In the genomic region with DNA sequence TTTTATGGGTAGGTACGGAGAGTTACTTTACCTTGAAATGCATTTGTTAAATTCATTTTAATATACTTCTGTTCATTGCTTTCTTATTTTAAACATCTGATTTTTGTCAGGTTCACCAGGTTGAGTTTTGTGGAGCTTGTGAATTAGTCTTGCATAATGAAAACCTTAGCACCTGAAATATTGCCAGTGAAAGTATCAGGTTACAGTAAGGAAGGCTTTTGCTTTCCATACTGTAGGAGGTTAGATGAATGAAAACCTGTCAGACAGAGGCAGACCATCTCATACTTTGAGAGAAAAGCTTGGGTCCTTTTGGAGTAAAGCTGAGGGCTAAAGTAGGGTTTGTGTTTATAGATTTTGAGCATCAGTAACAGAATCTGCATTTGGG, we compare ENCODE assay signal across 16 cellular contexts. TPM values are rescaled to one million over a fixed set of nuclear protein-coding genes. Genes with fewer than 3 reads are reported as not detected.
A peak's percentile ranks its signal among the peaks of the same experiment; 100 is the strongest.
DNase-seq lines count a peak whose midpoint lies in the region; ATAC-seq, FAIRE-seq and TF ChIP-seq lines count a peak whose summit lies in the region.
"Had no signal": no experiment of that assay in that cellular context is flagged by ENCODE, and none has a peak within 500 bp of the region (broad histone marks: within the 10 kb centered on the region; RNA-seq: fewer than 3 reads in every experiment).

No MANE protein-coding gene starts in this region.

- peaks cover 35 to 44% of the 10 kb centered on the region in 2 donors for H3K4me1 Mint-ChIP-seq in natural killer cell
- peaks cover 18 to 33% of the 10 kb centered on the region in 2 donors for H3K4me1 Mint-ChIP-seq in natural killer cell treated with Interleukin-12 subunit alpha and Interleukin-12 subunit beta and Interleukin-15 and Interleukin-18, amount 100 ng/mL, for 72 hours (ENCODE audit: low read depth in 2 of 2)
- peaks cover 59% of the 10 kb centered on the region for H3K4me1 Mint-ChIP-seq in activated B cell treated with CpG ODN at 0.5 μM for 24 hours
- H3K4me1 Mint-ChIP-seq in type B pancreatic cell (ENCODE audit: unreplicated experiment), result peaks cover 43% of the 10 kb centered on the region

- POLR2A ChIA-PET in activated B cell treated with CpG ODN at 0.5 μM for 24 hours (lab: Charles Lee), result interaction anchor here (0.6 to 2.1 kb wide), 3 partner anchors 15 to 109 kb away, joined by 3 to 9 read pairs (median 4); partner anchors contain the start of genes THRAP3 and TRAPPC3

- DNase-seq in natural killer cell, result no peak
- no peak for DNase-seq in natural killer cell treated with Interleukin-12 subunit alpha and Interleukin-12 subunit beta and Interleukin-15 and Interleukin-18, amount 100 ng/mL, for 72 hours (ENCODE audit: low spot score)
- DNase-seq in activated B cell treated with CpG ODN at 0.5 μM for 24 hours, result no peak
- peak; percentile 20 for DNase-seq in left kidney (ENCODE audit: low read depth, low spot score)
- DNase-seq in type B pancreatic cell (ENCODE audit: extremely low spot score, unreplicated experiment), result no peak
- DNase-seq in GM12891 (ENCODE audit: insufficient read length, low spot score), result no peak
- DNase-seq: AML-193, dermis blood vessel endothelial cell, glutamatergic neuron, KBM-7, left ventricle myocardium superior had no signal

- H3K36me3 Mint-ChIP-seq in natural killer cell (no peaks in the 10 kb centered on the region), activated B cell treated with CpG ODN at 0.5 μM for 24 hours (ENCODE audit: low read depth) (peaks cover 67% of the 10 kb centered on the region), type B pancreatic cell (peaks cover 30% of the 10 kb centered on the region)
- H3K36me3 Mint-ChIP-seq in natural killer cell treated with Interleukin-12 subunit alpha and Interleukin-12 subunit beta and Interleukin-15 and Interleukin-18, amount 100 ng/mL, for 72 hours, result peaks cover 7% of the 10 kb centered on the region

- FAIRE-seq in GM12891 (lab: Jason Lieb, UNC), result no peak
- FAIRE-seq: RCC 7860 had no signal

- TF ChIP-seq CTCF in natural killer cell (IDR thresholded peaks at IDR 0.05), result no peak
- TF ChIP-seq CTCF in activated B cell treated with CpG ODN at 0.5 μM for 24 hours (IDR thresholded peaks at IDR 0.05), result no peak
- no peak for TF ChIP-seq CTCF in type B pancreatic cell (conservative IDR thresholded peaks at IDR 0.05)

- ATAC-seq in natural killer cell (no peak), activated B cell treated with CpG ODN at 0.5 μM for 24 hours (ENCODE audit: low read depth) (no peak), GM19324 (IDR thresholded peaks at IDR 0.05; ENCODE audit: low FRiP score, unreplicated experiment) (no peak), GM21423 (IDR thresholded peaks at IDR 0.05; ENCODE audit: unreplicated experiment) (no peak)
- ATAC-seq in natural killer cell treated with Interleukin-12 subunit alpha and Interleukin-12 subunit beta and Interleukin-15 and Interleukin-18, amount 100 ng/mL, for 72 hours, result no peak
- ATAC-seq: left ventricle myocardium superior had no signal

- CTCF ChIA-PET in activated B cell treated with CpG ODN at 0.5 μM for 24 hours (lab: Charles Lee), result interaction anchor here (0.8 kb wide), 1 partner anchor 71 kb away, joined by 3 read pairs; no protein-coding TSS in a partner anchor

- H3K9me3 Mint-ChIP-seq in natural killer cell (no peaks in the 10 kb centered on the region), activated B cell treated with CpG ODN at 0.5 μM for 24 hours (peaks cover 3% of the 10 kb centered on the region), type B pancreatic cell (no peaks in the 10 kb centered on the region)
- no peaks in the 10 kb centered on the region for H3K9me3 Mint-ChIP-seq in natural killer cell treated with Interleukin-12 subunit alpha and Interleukin-12 subunit beta and Interleukin-15 and Interleukin-18, amount 100 ng/mL, for 72 hours
- H3K9me3 Mint-ChIP-seq: activated naive CD4-positive, alpha-beta T cell treated with anti-CD3 and anti-CD28 coated beads, Interleukin-2, amount 50 U/mL, for 24 hours; T-helper 2 cell treated with Interferon-gamma antibody and Interleukin-4, amounts not matched to agents 5 μg/mL and 100 μg/mL, for 36 hours had no signal

- no peaks in the 10 kb centered on the region for H3K27me3 Mint-ChIP-seq in natural killer cell (ENCODE audit: low read depth in 2 of 2)
- H3K27me3 Mint-ChIP-seq in natural killer cell treated with Interleukin-12 subunit alpha and Interleukin-12 subunit beta and Interleukin-15 and Interleukin-18, amount 100 ng/mL, for 72 hours, result no peaks in the 10 kb centered on the region
- no peaks in the 10 kb centered on the region for H3K27me3 Mint-ChIP-seq in activated B cell treated with CpG ODN at 0.5 μM for 24 hours
- no peaks in the 10 kb centered on the region for H3K27me3 Mint-ChIP-seq in type B pancreatic cell
- H3K27me3 Mint-ChIP-seq: activated naive CD4-positive, alpha-beta T cell treated with anti-CD3 and anti-CD28 coated beads, Interleukin-2, amount 50 U/mL, for 24 hours had no signal

- H3K27ac Mint-ChIP-seq in natural killer cell (peak overlapping the region; percentile 12 to 54), activated B cell treated with CpG ODN at 0.5 μM for 24 hours (peak overlapping the region; percentile 18), type B pancreatic cell (peak overlapping the region; percentile 96)
- peak overlapping the region in 1 of 2 donors; percentile 39 for H3K27ac Mint-ChIP-seq in natural killer cell treated with Interleukin-12 subunit alpha and Interleukin-12 subunit beta and Interleukin-15 and Interleukin-18, amount 100 ng/mL, for 72 hours
- H3K27ac Mint-ChIP-seq: activated naive CD4-positive, alpha-beta T cell treated with anti-CD3 and anti-CD28 coated beads, Interleukin-2, amount 50 U/mL, for 24 hours; T-helper 2 cell treated with Interferon-gamma antibody and Interleukin-4, amounts not matched to agents 5 μg/mL and 100 μg/mL, for 36 hours had no signal

- no peak for TF ChIP-seq POLR2A in GM12891 (IDR thresholded peaks at IDR 0.05; ENCODE audit: low read depth, low read length)

- H3K4me3 Mint-ChIP-seq in natural killer cell, result no peak overlapping the region
- H3K4me3 Mint-ChIP-seq in natural killer cell treated with Interleukin-12 subunit alpha and Interleukin-12 subunit beta and Interleukin-15 and Interleukin-18, amount 100 ng/mL, for 72 hours, result no peak overlapping the region
- no peak overlapping the region for H3K4me3 Mint-ChIP-seq in activated B cell treated with CpG ODN at 0.5 μM for 24 hours
- peak overlapping the region; percentile 74 for H3K4me3 Mint-ChIP-seq in type B pancreatic cell
- H3K4me3 Mint-ChIP-seq: activated naive CD4-positive, alpha-beta T cell treated with anti-CD3 and anti-CD28 coated beads, Interleukin-2, amount 50 U/mL, for 24 hours; T-helper 2 cell treated with Interferon-gamma antibody and Interleukin-4, amounts not matched to agents 5 μg/mL and 100 μg/mL, for 36 hours had no signal

- intact Hi-C loops in natural killer cell (cut with micrococcal nuclease), result no loop called here
- intact Hi-C loops in activated B cell treated with CpG ODN at 0.5 μM for 24 hours (cut with micrococcal nuclease), result no loop called here

TF ChIP-seq in GM12891, 5 proteins besides CTCF, POLR2A, EP300 and RAD21:
- no peak for TF ChIP-seq POLR2AphosphoS5 (IDR thresholded peaks at IDR 0.05; ENCODE audit: low read depth, low read length)

RNA-seq across cellular contexts. Expression of gene THRAP3, which starts 34.7 kb away (rescaled TPM):
- 100 to 1,000 TPM in 1 of 3 donors, 10 to 100 TPM in 2; 88.6 to 110 (median 97.4) TPM for total RNA-seq in natural killer cell
- total RNA-seq in natural killer cell treated with Interleukin-12 subunit alpha and Interleukin-12 subunit beta and Interleukin-15 and Interleukin-18, amount 100 ng/mL, for 72 hours, result 100 to 1,000 TPM; 118 to 131 TPM
- total RNA-seq in activated B cell treated with CpG ODN at 0.5 μM for 24 hours, result 142 and 145 TPM in 2 replicates
- 122 and 135 TPM in 2 replicates for total RNA-seq in type B pancreatic cell (ENCODE audit: low replicate concordance)
- 53.4 TPM for polyA plus RNA-seq in GM12891 (2012; ENCODE audit: low read depth, missing spikeins)

RNA-seq across cellular contexts. Expression of gene SH3D21, which starts 47.2 kb away (rescaled TPM):
- total RNA-seq in natural killer cell, result 1 to 10 TPM; 1.9 to 2.6 (median 2.5) TPM
- 10 to 100 TPM; 12.6 to 18.6 TPM for total RNA-seq in natural killer cell treated with Interleukin-12 subunit alpha and Interleukin-12 subunit beta and Interleukin-15 and Interleukin-18, amount 100 ng/mL, for 72 hours
- 9.9 and 11.5 TPM in 2 replicates for total RNA-seq in activated B cell treated with CpG ODN at 0.5 μM for 24 hours
- total RNA-seq in type B pancreatic cell (ENCODE audit: low replicate concordance), result 15.7 and 32.5 TPM in 2 replicates
- 11.7 TPM for polyA plus RNA-seq in GM12891 (2012; ENCODE audit: low read depth, missing spikeins)
